ENCODE assay signal across 1 cellular context in the genomic region with DNA sequence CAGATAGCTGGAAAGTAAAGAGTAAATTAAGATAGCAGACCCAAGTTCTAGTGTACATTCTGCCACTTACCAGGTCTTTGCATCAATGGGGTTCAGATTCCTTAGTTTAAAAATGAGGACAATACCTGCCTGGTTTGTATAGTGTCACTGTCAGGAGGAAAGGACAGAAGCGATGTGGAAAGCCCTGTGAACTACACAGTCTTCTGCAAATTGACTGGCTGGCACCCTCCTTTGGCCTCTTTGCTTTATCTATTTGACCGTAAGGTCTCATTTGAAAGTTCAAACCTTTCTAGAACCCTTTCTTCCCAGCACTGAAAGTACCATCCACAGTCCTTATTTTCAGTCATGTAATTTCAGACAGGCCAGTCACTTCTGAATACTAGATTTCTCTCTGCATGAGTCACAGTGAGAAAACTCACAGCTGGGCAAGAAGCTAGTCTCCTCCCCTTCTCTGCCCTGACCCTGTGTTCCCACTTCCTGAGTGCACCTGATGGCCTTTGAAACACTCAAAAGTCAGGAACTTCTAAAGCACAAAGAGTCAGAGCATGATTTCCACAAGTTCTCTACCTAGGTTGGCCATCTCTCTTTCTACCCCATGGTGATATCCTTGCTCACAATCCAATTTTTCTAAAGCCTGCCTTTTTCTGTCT.
TF ChIP-seq lines count a peak whose summit lies in the region.

No MANE protein-coding gene starts in this region.

TF ChIP-seq in GM23338, 12 proteins besides CTCF, POLR2A, EP300 and RAD21 (continued from another document):
- TF ChIP-seq, protein P1, sequence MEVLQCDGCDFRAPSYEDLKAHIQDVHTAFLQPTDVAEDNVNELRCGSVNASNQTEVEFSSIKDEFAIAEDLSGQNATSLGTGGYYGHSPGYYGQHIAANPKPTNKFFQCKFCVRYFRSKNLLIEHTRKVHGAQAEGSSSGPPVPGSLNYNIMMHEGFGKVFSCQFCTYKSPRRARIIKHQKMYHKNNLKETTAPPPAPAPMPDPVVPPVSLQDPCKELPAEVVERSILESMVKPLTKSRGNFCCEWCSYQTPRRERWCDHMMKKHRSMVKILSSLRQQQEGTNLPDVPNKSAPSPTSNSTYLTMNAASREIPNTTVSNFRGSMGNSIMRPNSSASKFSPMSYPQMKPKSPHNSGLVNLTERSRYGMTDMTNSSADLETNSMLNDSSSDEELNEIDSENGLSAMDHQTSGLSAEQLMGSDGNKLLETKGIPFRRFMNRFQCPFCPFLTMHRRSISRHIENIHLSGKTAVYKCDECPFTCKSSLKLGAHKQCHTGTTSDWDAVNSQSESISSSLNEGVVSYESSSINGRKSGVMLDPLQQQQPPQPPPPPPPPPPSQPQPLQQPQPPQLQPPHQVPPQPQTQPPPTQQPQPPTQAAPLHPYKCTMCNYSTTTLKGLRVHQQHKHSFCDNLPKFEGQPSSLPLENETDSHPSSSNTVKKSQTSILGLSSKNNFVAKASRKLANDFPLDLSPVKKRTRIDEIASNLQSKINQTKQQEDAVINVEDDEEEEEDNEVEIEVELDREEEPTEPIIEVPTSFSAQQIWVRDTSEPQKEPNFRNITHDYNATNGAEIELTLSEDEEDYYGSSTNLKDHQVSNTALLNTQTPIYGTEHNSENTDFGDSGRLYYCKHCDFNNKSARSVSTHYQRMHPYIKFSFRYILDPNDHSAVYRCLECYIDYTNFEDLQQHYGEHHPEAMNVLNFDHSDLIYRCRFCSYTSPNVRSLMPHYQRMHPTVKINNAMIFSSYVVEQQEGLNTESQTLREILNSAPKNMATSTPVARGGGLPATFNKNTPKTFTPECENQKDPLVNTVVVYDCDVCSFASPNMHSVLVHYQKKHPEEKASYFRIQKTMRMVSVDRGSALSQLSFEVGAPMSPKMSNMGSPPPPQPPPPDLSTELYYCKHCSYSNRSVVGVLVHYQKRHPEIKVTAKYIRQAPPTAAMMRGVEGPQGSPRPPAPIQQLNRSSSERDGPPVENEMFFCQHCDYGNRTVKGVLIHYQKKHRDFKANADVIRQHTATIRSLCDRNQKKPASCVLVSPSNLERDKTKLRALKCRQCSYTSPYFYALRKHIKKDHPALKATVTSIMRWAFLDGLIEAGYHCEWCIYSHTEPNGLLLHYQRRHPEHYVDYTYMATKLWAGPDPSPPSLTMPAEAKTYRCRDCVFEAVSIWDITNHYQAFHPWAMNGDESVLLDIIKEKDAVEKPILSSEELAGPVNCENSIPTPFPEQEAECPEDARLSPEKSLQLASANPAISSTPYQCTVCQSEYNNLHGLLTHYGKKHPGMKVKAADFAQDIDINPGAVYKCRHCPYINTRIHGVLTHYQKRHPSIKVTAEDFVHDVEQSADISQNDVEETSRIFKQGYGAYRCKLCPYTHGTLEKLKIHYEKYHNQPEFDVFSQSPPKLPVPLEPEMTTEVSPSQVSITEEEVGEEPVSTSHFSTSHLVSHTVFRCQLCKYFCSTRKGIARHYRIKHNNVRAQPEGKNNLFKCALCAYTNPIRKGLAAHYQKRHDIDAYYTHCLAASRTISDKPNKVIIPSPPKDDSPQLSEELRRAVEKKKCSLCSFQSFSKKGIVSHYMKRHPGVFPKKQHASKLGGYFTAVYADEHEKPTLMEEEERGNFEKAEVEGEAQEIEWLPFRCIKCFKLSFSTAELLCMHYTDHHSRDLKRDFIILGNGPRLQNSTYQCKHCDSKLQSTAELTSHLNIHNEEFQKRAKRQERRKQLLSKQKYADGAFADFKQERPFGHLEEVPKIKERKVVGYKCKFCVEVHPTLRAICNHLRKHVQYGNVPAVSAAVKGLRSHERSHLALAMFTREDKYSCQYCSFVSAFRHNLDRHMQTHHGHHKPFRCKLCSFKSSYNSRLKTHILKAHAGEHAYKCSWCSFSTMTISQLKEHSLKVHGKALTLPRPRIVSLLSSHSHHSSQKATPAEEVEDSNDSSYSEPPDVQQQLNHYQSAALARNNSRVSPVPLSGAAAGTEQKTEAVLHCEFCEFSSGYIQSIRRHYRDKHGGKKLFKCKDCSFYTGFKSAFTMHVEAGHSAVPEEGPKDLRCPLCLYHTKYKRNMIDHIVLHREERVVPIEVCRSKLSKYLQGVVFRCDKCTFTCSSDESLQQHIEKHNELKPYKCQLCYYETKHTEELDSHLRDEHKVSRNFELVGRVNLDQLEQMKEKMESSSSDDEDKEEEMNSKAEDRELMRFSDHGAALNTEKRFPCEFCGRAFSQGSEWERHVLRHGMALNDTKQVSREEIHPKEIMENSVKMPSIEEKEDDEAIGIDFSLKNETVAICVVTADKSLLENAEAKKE (CRISPR knock-in tag; IDR thresholded peaks at IDR 0.05) = no peak
- no peak for TF ChIP-seq JUNB (IDR thresholded peaks at IDR 0.05; ENCODE audit: unreplicated experiment)
- TF ChIP-seq, protein P2, sequence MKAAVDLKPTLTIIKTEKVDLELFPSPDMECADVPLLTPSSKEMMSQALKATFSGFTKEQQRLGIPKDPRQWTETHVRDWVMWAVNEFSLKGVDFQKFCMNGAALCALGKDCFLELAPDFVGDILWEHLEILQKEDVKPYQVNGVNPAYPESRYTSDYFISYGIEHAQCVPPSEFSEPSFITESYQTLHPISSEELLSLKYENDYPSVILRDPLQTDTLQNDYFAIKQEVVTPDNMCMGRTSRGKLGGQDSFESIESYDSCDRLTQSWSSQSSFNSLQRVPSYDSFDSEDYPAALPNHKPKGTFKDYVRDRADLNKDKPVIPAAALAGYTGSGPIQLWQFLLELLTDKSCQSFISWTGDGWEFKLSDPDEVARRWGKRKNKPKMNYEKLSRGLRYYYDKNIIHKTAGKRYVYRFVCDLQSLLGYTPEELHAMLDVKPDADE (IDR thresholded peaks at IDR 0.05) = no peak
